ENCODE assay signal across 19 cellular contexts in the genomic region with DNA sequence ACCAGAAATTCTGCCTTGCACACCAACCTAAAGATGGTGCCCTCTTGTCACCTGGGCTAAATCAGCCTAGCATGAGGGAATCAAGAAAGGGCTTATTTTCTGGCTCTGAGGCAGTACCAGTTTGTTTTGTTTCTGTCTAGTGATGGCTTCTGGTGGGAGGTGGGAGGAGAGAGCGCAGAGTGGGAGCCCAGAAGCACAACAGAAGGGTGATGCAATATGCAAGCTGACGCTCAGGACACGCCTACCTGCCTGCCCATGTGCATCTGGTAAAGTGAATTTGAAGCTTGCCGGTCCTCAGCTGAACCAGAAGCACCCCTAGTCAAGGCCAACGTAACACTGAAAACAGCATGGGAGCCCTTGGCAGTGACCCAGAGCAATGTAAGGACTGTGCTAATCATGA.
"Had no signal": no experiment of that assay in that cellular context is flagged by ENCODE, and none has a peak within 500 bp of the region (broad histone marks: within the 10 kb centered on the region; RNA-seq: fewer than 3 reads in every experiment).

No MANE protein-coding gene starts in this region.

- DNase-seq: activated CD4-positive, alpha-beta memory T cell treated with anti-CD3 and anti-CD28 coated beads for 36 hours; activated CD4-positive, alpha-beta T cell treated with anti-CD3 and anti-CD28 coated beads for 48 hours; activated naive CD4-positive, alpha-beta T cell treated with Interleukin-2 at 50 U/mL for 16 hours; activated naive CD8-positive, alpha-beta T cell treated with anti-CD3 and anti-CD28 coated beads for 36 hours; activated T-cell treated with anti-CD3 and anti-CD28 coated beads, Interleukin-2, amount 50 U/mL, for 48 hours; central memory CD4-positive, alpha-beta T cell; colonic mucosa; effector memory CD8-positive, alpha-beta T cell; glutamatergic neuron; immature natural killer cell; kidney glomerular epithelial cell; left ventricle myocardium inferior; mammary epithelial cell; ovary; psoas muscle; stimulated activated CD4-positive, alpha-beta T cell treated with anti-CD3 and anti-CD28 coated beads, Interleukin-4, amount 100 ng/mL, for 24 hours; tibial artery had no signal

- ATAC-seq: effector memory CD8-positive, alpha-beta T cell; esophagus mucosa; natural killer cell treated with Interleukin-12 subunit alpha and Interleukin-12 subunit beta and Interleukin-15 and Interleukin-18, amount 100 ng/mL, for 72 hours; psoas muscle had no signal
